1 cellular context compared by ENCODE assay signal in the genomic region with DNA sequence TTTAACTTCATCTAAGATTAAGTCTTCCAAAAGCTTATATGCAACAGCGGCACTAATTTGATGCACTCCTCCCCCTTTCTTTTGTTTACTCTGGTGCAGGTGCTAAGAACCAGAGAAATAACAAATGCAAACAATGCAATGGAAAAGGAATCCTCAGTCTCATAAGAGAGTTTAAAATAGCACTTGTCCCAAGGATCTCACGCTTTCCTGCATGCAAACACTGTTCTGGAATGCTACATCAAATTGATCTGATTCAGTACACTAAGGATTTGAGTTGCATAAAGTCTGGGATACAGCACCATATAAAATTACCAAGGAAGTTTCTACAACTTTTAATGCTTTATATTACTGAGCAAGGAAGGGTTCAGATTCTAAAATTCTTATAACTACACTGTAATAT.
TF ChIP-seq lines count a peak whose summit lies in the region.

No MANE protein-coding gene starts in this region.

TF ChIP-seq in HepG2, 621 proteins besides CTCF, POLR2A, EP300 and RAD21:
- no peak for TF ChIP-seq ESRRA (CRISPR knock-in tag; IDR thresholded peaks at IDR 0.05; ENCODE audit: low read depth)
- TF ChIP-seq FOXA3 (CRISPR knock-in tag; IDR thresholded peaks at IDR 0.05): no peak
- TF ChIP-seq, protein P1, sequence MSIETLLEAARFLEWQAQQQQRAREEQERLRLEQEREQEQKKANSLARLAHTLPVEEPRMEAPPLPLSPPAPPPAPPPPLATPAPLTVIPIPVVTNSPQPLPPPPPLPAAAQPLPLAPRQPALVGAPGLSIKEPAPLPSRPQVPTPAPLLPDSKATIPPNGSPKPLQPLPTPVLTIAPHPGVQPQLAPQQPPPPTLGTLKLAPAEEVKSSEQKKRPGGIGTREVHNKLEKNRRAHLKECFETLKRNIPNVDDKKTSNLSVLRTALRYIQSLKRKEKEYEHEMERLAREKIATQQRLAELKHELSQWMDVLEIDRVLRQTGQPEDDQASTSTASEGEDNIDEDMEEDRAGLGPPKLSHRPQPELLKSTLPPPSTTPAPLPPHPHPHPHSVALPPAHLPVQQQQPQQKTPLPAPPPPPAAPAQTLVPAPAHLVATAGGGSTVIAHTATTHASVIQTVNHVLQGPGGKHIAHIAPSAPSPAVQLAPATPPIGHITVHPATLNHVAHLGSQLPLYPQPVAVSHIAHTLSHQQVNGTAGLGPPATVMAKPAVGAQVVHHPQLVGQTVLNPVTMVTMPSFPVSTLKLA (IDR thresholded peaks at IDR 0.05): no peak
- no peak for TF ChIP-seq ZSCAN20 (CRISPR knock-in tag; IDR thresholded peaks at IDR 0.05; ENCODE audit: borderline replicate concordance)
